6 cellular contexts compared by ENCODE assay signal in the genomic region with DNA sequence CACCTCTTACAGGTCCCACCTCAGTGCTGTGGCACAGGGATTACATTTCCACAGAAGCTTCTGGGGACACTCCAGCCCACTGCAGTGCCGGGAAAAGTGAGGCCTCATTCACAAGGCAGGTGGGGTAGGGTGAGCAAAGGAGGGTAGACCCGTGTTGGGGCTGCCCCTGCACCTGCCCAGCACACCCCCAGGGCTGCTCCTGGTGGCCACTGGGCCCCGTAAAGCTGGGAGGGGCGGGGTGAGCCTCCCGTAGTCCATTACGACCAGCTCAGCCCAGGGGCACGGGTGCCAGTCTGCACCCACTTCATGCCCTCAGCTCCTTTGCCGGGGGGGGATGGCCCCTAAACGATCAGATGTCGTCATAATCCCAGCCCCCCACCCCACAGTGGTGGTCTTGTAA. TPM values are rescaled to one million over a fixed set of nuclear protein-coding genes. Genes with fewer than 3 reads are reported as not detected.
"Had no signal": no experiment of that assay in that cellular context is flagged by ENCODE, and none has a peak within 500 bp of the region (broad histone marks: within the 10 kb centered on the region; RNA-seq: fewer than 3 reads in every experiment).

No MANE protein-coding gene starts in this region.

- DNase-seq: HCEC 1CT had no signal

- FAIRE-seq: H1, H54, HepG2 had no signal

- H3K4me2 ChIP-seq: GM23338 had no signal

- H2AFZ ChIP-seq: GM23338 had no signal

- H3K4me3 ChIP-seq: GM23338 had no signal

RNA-seq across cellular contexts. Expression of a gene that starts 39.5 kb away (rescaled TPM):
- total RNA-seq: GM23338, HepG2 had no signal
- polyA plus RNA-seq: GM23338, HepG2, IgD-negative memory B cell had no signal
